In genomic region chr11:32893947-32894827, GRCh38 we compare ENCODE assay signal across 8 cellular contexts. TPM values are rescaled to one million over a fixed set of nuclear protein-coding genes. Genes with fewer than 3 reads are reported as not detected.
A peak's percentile ranks its signal among the peaks of the same experiment; 100 is the strongest.
DNase-seq lines count a peak whose midpoint lies in the region; ATAC-seq, FAIRE-seq and TF ChIP-seq lines count a peak whose summit lies in the region.

No MANE protein-coding gene starts in this region.

- FAIRE-seq in D721Med (lab: Jason Lieb, UNC), result peak; percentile 77
- no peak for FAIRE-seq in urothelium cell line (lab: Jason Lieb, UNC)

- POLR2A ChIA-PET in HCT116 (lab: Charles Lee), result interaction anchor here (0.8 to 1.0 kb wide), 2 partner anchors 14 to 122 kb away, joined by 3 read pairs; partner anchors contain the start of gene DEPDC7

- TF ChIP-seq POLR2A in HCT116 (IDR thresholded peaks at IDR 0.05; ENCODE audit: borderline replicate concordance, extremely low read depth, insufficient read depth, insufficient read length), result peak; percentile 84

- H3K36me3 Mint-ChIP-seq in activated CD4-positive, alpha-beta T cell treated with anti-CD3 and anti-CD28 coated beads, Interleukin-2, amount 10 ng/mL, durations not matched to agents 24 days and 14 days (ENCODE audit: low read depth), result peaks cover 10% of the 10 kb centered on the region

- peaks cover 61% of the 10 kb centered on the region for H3K79me2 ChIP-seq in HCT116 (ENCODE audit: insufficient read depth, low read length)

- no peaks in the 10 kb centered on the region for H3K27me3 ChIP-seq in HCT116 (ENCODE audit: insufficient read depth, low read length)

- RAD21 ChIA-PET in HCT116 (lab: Charles Lee; ENCODE audit: low non-redundant PET in 1 of 2, low total read pairs in 2 of 2, uncharacterized antibody in 2 of 2, unreplicated experiment in 2 of 2), result no interaction called here

- no peak for DNase-seq in D721Med (ENCODE audit: insufficient read length, low spot score)
- DNase-seq in HCT116 (ENCODE audit: low read depth, low spot score), result peak; percentile 88
- DNase-seq in NCI-H345 (lab: John Stamatoyannopoulos, UW), result peak; percentile 92
- DNase-seq in activated CD4-positive, alpha-beta T cell treated with anti-CD3 and anti-CD28 coated beads, Interleukin-2, amount 10 ng/mL, durations not matched to agents 24 days and 14 days, result peak; percentile 78
- peak; percentile 90 for DNase-seq in fibroblast of mammary gland (ENCODE audit: low read depth)
- peak; percentile 64 for DNase-seq in myocyte (ENCODE audit: low read depth)
- peak; percentile 74 for DNase-seq in urothelium cell line (ENCODE audit: low spot score)
- no peak for DNase-seq in posterior cingulate gyrus

- intact Hi-C loops in HCT116 (cut with micrococcal nuclease) (no loop called here), posterior cingulate gyrus (cut with DNase I) (loop anchor here (5.0 to 10.0 kb wide), 2 partner anchors 121 to 143 kb away; partner anchors contain the start of genes DEPDC7 and TCP11L1)
- intact Hi-C loops in activated CD4-positive, alpha-beta T cell treated with anti-CD3 and anti-CD28 coated beads, Interleukin-2, amount 10 ng/mL, durations not matched to agents 24 days and 14 days (cut with micrococcal nuclease), result loop anchor here (1.0 to 10.0 kb wide), 8 partner anchors 65 to 1341 kb away; partner anchors contain the start of genes CD59, CSTF3, EIF3M and HIPK3

- peak overlapping the region; percentile 98 for H3K9ac ChIP-seq in HCT116 (ENCODE audit: low read length)

- H3K9me2 ChIP-seq in HCT116 (ENCODE audit: insufficient read depth), result no peaks in the 10 kb centered on the region

- CTCF ChIA-PET in HCT116 (lab: Charles Lee), result interaction anchor here (1.1 to 1.8 kb wide), 4 partner anchors 8 to 167 kb away, joined by 3 to 7 read pairs (median 4); no protein-coding TSS in a partner anchor

- peaks cover 2% of the 10 kb centered on the region for H4K20me1 ChIP-seq in HCT116 (ENCODE audit: insufficient read depth)

- H3K4me3 Mint-ChIP-seq in activated CD4-positive, alpha-beta T cell treated with anti-CD3 and anti-CD28 coated beads, Interleukin-2, amount 10 ng/mL, durations not matched to agents 24 days and 14 days, result peak overlapping the region; percentile 98

- peak overlapping the region; percentile 85 to 91 for H3K4me3 ChIP-seq in HCT116 (replicated peaks in 1 of 2; ENCODE audit: low read depth in 1 of 2, low read length in 2 of 2)
- H3K4me3 ChIP-seq in fibroblast of mammary gland (ENCODE audit: control insufficient read depth, low read depth, low read length), result peak overlapping the region; percentile 86

- H3K36me3 ChIP-seq in HCT116 (ENCODE audit: control insufficient read depth in 1 of 2, insufficient read depth in 2 of 2, low read length in 2 of 2), result 0 out of 4 replicates have a peak, but pooled peaks cover 2% of the 10 kb centered on the region in 2 experiments

- peak overlapping the region; percentile 98 for H3K27ac Mint-ChIP-seq in activated CD4-positive, alpha-beta T cell treated with anti-CD3 and anti-CD28 coated beads, Interleukin-2, amount 10 ng/mL, durations not matched to agents 24 days and 14 days

- BruUV-seq in HCT116 (replicated peaks; lab: Mats Ljungman, UMichigan), result TSS peak; percentile 55

- H3K9me3 Mint-ChIP-seq in activated CD4-positive, alpha-beta T cell treated with anti-CD3 and anti-CD28 coated beads, Interleukin-2, amount 10 ng/mL, durations not matched to agents 24 days and 14 days, result no peaks in the 10 kb centered on the region

- TF ChIP-seq RAD21 in HCT116 (IDR thresholded peaks at IDR 0.05; ENCODE audit: low read depth), result no peak

- TF ChIP-seq CTCF in D721Med (IDR thresholded peaks at IDR 0.05; ENCODE audit: insufficient read depth, missing control alignments) (no peak), HCT116 (IDR thresholded peaks at IDR 0.05 in 2 of 3, conservative IDR thresholded peaks at IDR 0.05 in 1 of 3; ENCODE audit: borderline replicate concordance in 1 of 3, insufficient read depth in 1 of 3, low read depth in 2 of 3, low read length in 2 of 3) (no peak), fibroblast of mammary gland (conservative IDR thresholded peaks at IDR 0.05; ENCODE audit: control insufficient read depth, insufficient read depth, low read depth, low read length) (no peak)

- H3K27ac ChIP-seq in HCT116 (ENCODE audit: low read depth, low read length), result peak overlapping the region; percentile 86

- peaks cover 29% of the 10 kb centered on the region for H3K4me1 Mint-ChIP-seq in activated CD4-positive, alpha-beta T cell treated with anti-CD3 and anti-CD28 coated beads, Interleukin-2, amount 10 ng/mL, durations not matched to agents 24 days and 14 days

- peaks cover 0 to 19% of the 10 kb centered on the region in 2 experiments; a peak in 3 of 4 replicates for H3K4me1 ChIP-seq in HCT116 (ENCODE audit: control insufficient read depth in 1 of 2, insufficient read depth in 2 of 2, low read length in 2 of 2)

- peaks cover 10% of the 10 kb centered on the region for H3K27me3 Mint-ChIP-seq in activated CD4-positive, alpha-beta T cell treated with anti-CD3 and anti-CD28 coated beads, Interleukin-2, amount 10 ng/mL, durations not matched to agents 24 days and 14 days

- H3K4me2 ChIP-seq in HCT116 (ENCODE audit: low read length), result peak overlapping the region; percentile 85

- peak; percentile 67 for ATAC-seq in HCT116

- no peaks in the 10 kb centered on the region for H3K9me3 ChIP-seq in HCT116 (ENCODE audit: control insufficient read depth in 1 of 2, insufficient read depth in 1 of 2, low read depth in 1 of 2, low read length in 2 of 2)

- H2AFZ ChIP-seq in HCT116 (ENCODE audit: low read depth, low read length, poor library complexity, severe bottlenecking), result no peak overlapping the region

TF ChIP-seq in HCT116, 20 proteins besides CTCF, POLR2A, EP300 and RAD21:
- TF ChIP-seq SRF (IDR thresholded peaks at IDR 0.05; ENCODE audit: low read depth) (0 out of 2 replicates have a peak, but pooled peaks have one; percentile 32), CEBPB (IDR thresholded peaks at IDR 0.05; ENCODE audit: low read depth) (peak; percentile 51; the same call in 1 of the 2 replicates), MAX (IDR thresholded peaks at IDR 0.05) (peak; percentile 63), CBX3 (IDR thresholded peaks at IDR 0.05; ENCODE audit: low read depth) (0 out of 2 replicates have a peak, but pooled peaks have one; percentile 64), SIN3A (IDR thresholded peaks at IDR 0.05; ENCODE audit: low read depth) (peak; percentile 82), POLR2AphosphoS5 (IDR thresholded peaks at IDR 0.05; ENCODE audit: low read depth, low read length) (peak; percentile 90), YY1 (IDR thresholded peaks at IDR 0.05; ENCODE audit: extremely low read depth, insufficient replicate concordance, low read depth, low read length) (no peak), SP1 (IDR thresholded peaks at IDR 0.05; ENCODE audit: low read depth) (peak; percentile 43; the same call in 1 of the 2 replicates)
- TF ChIP-seq, protein P1, sequence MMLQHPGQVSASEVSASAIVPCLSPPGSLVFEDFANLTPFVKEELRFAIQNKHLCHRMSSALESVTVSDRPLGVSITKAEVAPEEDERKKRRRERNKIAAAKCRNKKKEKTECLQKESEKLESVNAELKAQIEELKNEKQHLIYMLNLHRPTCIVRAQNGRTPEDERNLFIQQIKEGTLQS (IDR thresholded peaks at IDR 0.05), result no peak

RNA-seq across cellular contexts. Expression of gene QSER1, which starts 1.6 kb away (rescaled TPM):
- total RNA-seq in HCT116 (2021; ENCODE audit: unreplicated experiment) (48.0 TPM), myocyte (17.5 and 19.2 TPM in 2 replicates)
- polyA plus RNA-seq in HCT116 (2012), result 6.1 and 9.1 TPM in 2 replicates
- 18.9 TPM in 2 replicates for total RNA-seq in activated CD4-positive, alpha-beta T cell treated with anti-CD3 and anti-CD28 coated beads, Interleukin-2, amount 10 ng/mL, durations not matched to agents 24 days and 14 days
- polyA plus RNA-seq in myocyte (2012), result 7.1 TPM

Comparison
In these comparisons a context has a peak if more than half of its experiments do, and no peak if none do; other contexts are left out.
1. DNase-seq: peak in HCT116 (single experiment), NCI-H345 (single experiment), activated CD4-positive, alpha-beta T cell treated with anti-CD3 and anti-CD28 coated beads, Interleukin-2, amount 10 ng/mL, durations not matched to agents 24 days and 14 days (single experiment), fibroblast of mammary gland (single experiment), myocyte (single experiment) and urothelium cell line (single experiment); none in D721Med (single experiment) and posterior cingulate gyrus (0 of 10).